8 cellular contexts compared by ENCODE assay signal in genomic region chr19:3500429-3501101, GRCh38. TPM values are rescaled to one million over a fixed set of nuclear protein-coding genes. Genes with fewer than 3 reads are reported as not detected.
DNase-seq lines count a peak whose midpoint lies in the region; ATAC-seq and FAIRE-seq lines count a peak whose summit lies in the region.

A gene with protein sequence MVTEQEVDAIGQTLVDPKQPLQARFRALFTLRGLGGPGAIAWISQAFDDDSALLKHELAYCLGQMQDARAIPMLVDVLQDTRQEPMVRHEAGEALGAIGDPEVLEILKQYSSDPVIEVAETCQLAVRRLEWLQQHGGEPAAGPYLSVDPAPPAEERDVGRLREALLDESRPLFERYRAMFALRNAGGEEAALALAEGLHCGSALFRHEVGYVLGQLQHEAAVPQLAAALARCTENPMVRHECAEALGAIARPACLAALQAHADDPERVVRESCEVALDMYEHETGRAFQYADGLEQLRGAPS (minus strand): TSS chr19:3500674. CDS start chr19:3496814, 3,860 bp downstream.

- peak within 1 kb of the TSS; percentile 47 for H2AK5ac ChIP-seq in mesenchymal stem cell (ENCODE audit: low read length, severe bottlenecking)

- H3K36me3 ChIP-seq in endocrine pancreas (ENCODE audit: control insufficient read depth, insufficient read depth, low read length): no peaks in the 10 kb centered on the region
- peaks cover 17 to 18% of the 10 kb centered on the region in 2 experiments for H3K36me3 ChIP-seq in mesenchymal stem cell (ENCODE audit: control insufficient read depth in 1 of 2, insufficient read depth in 2 of 2, low read depth in 1 of 2, low read length in 2 of 2)

- H3K4me1 ChIP-seq in endocrine pancreas (ENCODE audit: control insufficient read depth, insufficient read depth, low read length): no peaks in the 10 kb centered on the region
- H3K4me1 ChIP-seq in mesenchymal stem cell (ENCODE audit: control insufficient read depth, insufficient read depth, low read depth, low read length): peaks cover 16% of the 10 kb centered on the region

- no peaks in the 10 kb centered on the region for H3K27me3 ChIP-seq in endocrine pancreas (ENCODE audit: control insufficient read depth, insufficient read depth, low read length)
- no peaks in the 10 kb centered on the region for H3K27me3 ChIP-seq in mesenchymal stem cell (ENCODE audit: control insufficient read depth in 1 of 2, insufficient read depth in 1 of 2, low read length in 2 of 2)

- peaks cover 10% of the 10 kb centered on the region for H3K79me1 ChIP-seq in mesenchymal stem cell (replicated peaks; ENCODE audit: low read length, poor library complexity, severe bottlenecking)

- H3K9me3 ChIP-seq in endocrine pancreas (ENCODE audit: control insufficient read depth, low read length) (no peaks in the 10 kb centered on the region), mesenchymal stem cell (ENCODE audit: control insufficient read depth, low read length) (no peaks in the 10 kb centered on the region)

- peak within 1 kb of the TSS; percentile 95 for H2BK15ac ChIP-seq in mesenchymal stem cell (ENCODE audit: low read depth, poor library complexity, severe bottlenecking)

- peak within 1 kb of the TSS; percentile 100 for H4K91ac ChIP-seq in mesenchymal stem cell (ENCODE audit: low read length)

- H3K4me3 ChIP-seq in endocrine pancreas (ENCODE audit: control insufficient read depth, insufficient read depth, low read length) (peak within 1 kb of the TSS; percentile 55), mesenchymal stem cell (ENCODE audit: insufficient read depth in 1 of 2, low read depth in 1 of 2, low read length in 2 of 2) (peak within 1 kb of the TSS; percentile 91 to 99)

- H2AFZ ChIP-seq in mesenchymal stem cell (ENCODE audit: low read depth, low read length): peak within 1 kb of the TSS; percentile 81

- H3K23ac ChIP-seq in mesenchymal stem cell (ENCODE audit: low read length in 2 of 2): no peak within 1 kb of the TSS

- H3K4me2 ChIP-seq in mesenchymal stem cell (ENCODE audit: low read length, poor library complexity, severe bottlenecking): peak within 1 kb of the TSS; percentile 84

- H2BK5ac ChIP-seq in mesenchymal stem cell (ENCODE audit: low read depth, low read length, poor library complexity, severe bottlenecking): peak within 1 kb of the TSS; percentile 99

- peak within 1 kb of the TSS; percentile 100 for H4K8ac ChIP-seq in mesenchymal stem cell (ENCODE audit: low read length)

- peak; percentile 82 for ATAC-seq in GM21360 (IDR thresholded peaks at IDR 0.05; ENCODE audit: unreplicated experiment)

- peak within 1 kb of the TSS; percentile 98 for H3K27ac ChIP-seq in mesenchymal stem cell (ENCODE audit: low read length, poor library complexity, severe bottlenecking)

- peak within 1 kb of the TSS in 1 of 2 experiments; percentile 80 for H3K14ac ChIP-seq in mesenchymal stem cell (ENCODE audit: low read length in 2 of 2)

- H3K9ac ChIP-seq in endocrine pancreas (ENCODE audit: control insufficient read depth, insufficient read depth, low read length) (peak within 1 kb of the TSS; percentile 61), mesenchymal stem cell (ENCODE audit: low read length) (peak within 1 kb of the TSS; percentile 97)

- FAIRE-seq in HTR-8/SVneo (lab: Jason Lieb, UNC): no peak

- peak within 1 kb of the TSS; percentile 80 to 98 for H2BK12ac ChIP-seq in mesenchymal stem cell (ENCODE audit: low read length in 2 of 2)

- peak within 1 kb of the TSS; percentile 87 for H2BK120ac ChIP-seq in mesenchymal stem cell (ENCODE audit: low read depth, low read length)

- WGBS in mesenchymal stem cell: under 1% methylated on average over 50 of the region's 52 CpGs

- H3K18ac ChIP-seq in mesenchymal stem cell (ENCODE audit: low read depth in 1 of 2, low read length in 2 of 2): peak within 1 kb of the TSS; percentile 98 to 100

- DNase-seq in COLO668 (lab: John Stamatoyannopoulos, UW; ENCODE audit: unreplicated experiment) (peak; percentile 94), HTR-8/SVneo (ENCODE audit: insufficient read length, low spot score) (peak; percentile 97), NOMO-1 treated with dmso at 0.1 percent for 144 hours (lab: John Stamatoyannopoulos, UW; ENCODE audit: unreplicated experiment) (peak; percentile 97), mesenchymal stem cell (peak; percentile 96)
- DNase-seq in activated CD8-positive, alpha-beta memory T cell treated with anti-CD3 and anti-CD28 coated beads for 48 hours (ENCODE audit: low read depth in 2 of 3, low spot score in 2 of 3): peak; percentile 89 to 93 (median 89)
- peak; percentile 87 for DNase-seq in stimulated activated CD8-positive, alpha-beta memory T cell treated with anti-CD3 and anti-CD28 coated beads, Interleukin-12 subunit alpha, Interleukin-12 subunit beta, amount 100 ng/mL, for 4 hours (ENCODE audit: low read depth)

- H3K4ac ChIP-seq in mesenchymal stem cell (ENCODE audit: low read depth in 1 of 2, low read length in 2 of 2): peak within 1 kb of the TSS; percentile 72 to 87

RNA-seq across cellular contexts. Expression of the gene that starts here (rescaled TPM):
- 4.2 TPM for polyA plus RNA-seq in mesenchymal stem cell (2013, experiment 1 of 2)
- 3.8 TPM for polyA plus RNA-seq in mesenchymal stem cell (2013, experiment 2 of 2)

Comparison
In these comparisons a context has a peak if more than half of its experiments do, and no peak if none do; other contexts are left out.
1. Peak in every context shown above with its lines: DNase-seq, ATAC-seq, H3K4me3 ChIP-seq and H3K27ac ChIP-seq.